ENCODE assay signal across 11 cellular contexts in genomic region chr10:74677951-74678350, GRCh38.
A peak's percentile ranks its signal among the peaks of the same experiment; 100 is the strongest.
DNase-seq lines count a peak whose midpoint lies in the region; ATAC-seq and TF ChIP-seq lines count a peak whose summit lies in the region.
"Had no signal": no experiment of that assay in that cellular context is flagged by ENCODE, and none has a peak within 500 bp of the region (broad histone marks: within the 10 kb centered on the region; RNA-seq: fewer than 3 reads in every experiment).

No MANE protein-coding gene starts in this region.

- H3K9me3 ChIP-seq in thyroid gland: no peaks in the 10 kb centered on the region

- no peaks in the 10 kb centered on the region for H3K36me3 Mint-ChIP-seq in Calu3 (ENCODE audit: insufficient read depth, unreplicated experiment)

- H3K4me3 Mint-ChIP-seq in Calu3 (ENCODE audit: low read depth, unreplicated experiment): no peak overlapping the region
- H3K4me3 Mint-ChIP-seq: endodermal cell had no signal

- DNase-seq in GM10266 (ENCODE audit: extremely low spot score) (peak; percentile 55), thyroid gland (no peak), sciatic nerve (ENCODE audit: low spot score) (no peak), Calu3 (no peak), glomerular visceral epithelial cell (ENCODE audit: extremely low spot score) (no peak)
- DNase-seq: endodermal cell, NCI-H1048 had no signal

- H3K27me3 ChIP-seq in thyroid gland: no peaks in the 10 kb centered on the region
- H3K27me3 ChIP-seq: tibial nerve had no signal

- no peak overlapping the region for H3K4me3 ChIP-seq in thyroid gland (replicated peaks in 1 of 3)
- H3K4me3 ChIP-seq: tibial nerve had no signal

- H3K4me1 ChIP-seq in thyroid gland: no peaks in the 10 kb centered on the region
- H3K4me1 ChIP-seq: tibial nerve had no signal

- no peak overlapping the region for H3K27ac ChIP-seq in thyroid gland
- H3K27ac ChIP-seq: tibial nerve had no signal

- no peaks in the 10 kb centered on the region for H3K27me3 Mint-ChIP-seq in Calu3 (ENCODE audit: unreplicated experiment)

- TF ChIP-seq CTCF in GM10266 (IDR thresholded peaks at IDR 0.05; ENCODE audit: control insufficient read depth, insufficient read depth, low read depth, missing control alignments) (no peak), thyroid gland (IDR thresholded peaks at IDR 0.05) (no peak), Calu3 (IDR thresholded peaks at IDR 0.05; ENCODE audit: unreplicated experiment) (no peak)

- intact Hi-C loops in thyroid gland (cut with DNase I): no loop called here
- intact Hi-C loops in sciatic nerve (cut with DNase I): no loop called here
- intact Hi-C loops in Calu3 (cut with micrococcal nuclease; ENCODE audit: unreplicated experiment): no loop called here

- no TSS peak for BruUV-seq in Calu3 (replicated peaks; lab: Mats Ljungman, UMichigan)

- peaks cover 8% of the 10 kb centered on the region for H3K4me1 Mint-ChIP-seq in Calu3 (ENCODE audit: low read depth, unreplicated experiment)
- H3K4me1 Mint-ChIP-seq: endodermal cell had no signal

- WGBS in thyroid gland, 2 donors: 96% methylated on average over 1 of the region's 1 CpG

- no peak overlapping the region for H3K27ac Mint-ChIP-seq in Calu3 (ENCODE audit: unreplicated experiment)
- H3K27ac Mint-ChIP-seq: endodermal cell had no signal

- CTCF ChIA-PET in Calu3 (lab: Charles Lee): interaction anchor here (0.6 kb wide), 1 partner anchor 122 kb away, joined by 4 read pairs; no protein-coding TSS in a partner anchor

- H3K9me3 Mint-ChIP-seq in Calu3 (ENCODE audit: low read depth, unreplicated experiment): no peaks in the 10 kb centered on the region
- H3K9me3 Mint-ChIP-seq: endodermal cell had no signal

- ATAC-seq in GM19035 (IDR thresholded peaks at IDR 0.05; ENCODE audit: unreplicated experiment) (peak; percentile 79), HG02588 (IDR thresholded peaks at IDR 0.05; ENCODE audit: unreplicated experiment) (peak; percentile 82), HG03354 (IDR thresholded peaks at IDR 0.05; ENCODE audit: poor library complexity, severe bottlenecking, unreplicated experiment) (peak; percentile 86), sciatic nerve (no peak)

- no peaks in the 10 kb centered on the region for H3K36me3 ChIP-seq in thyroid gland

- TF ChIP-seq POLR2A in thyroid gland (IDR thresholded peaks at IDR 0.05): no peak
